Comparison of ENCODE assay signal across 1 cellular context in the genomic region with DNA sequence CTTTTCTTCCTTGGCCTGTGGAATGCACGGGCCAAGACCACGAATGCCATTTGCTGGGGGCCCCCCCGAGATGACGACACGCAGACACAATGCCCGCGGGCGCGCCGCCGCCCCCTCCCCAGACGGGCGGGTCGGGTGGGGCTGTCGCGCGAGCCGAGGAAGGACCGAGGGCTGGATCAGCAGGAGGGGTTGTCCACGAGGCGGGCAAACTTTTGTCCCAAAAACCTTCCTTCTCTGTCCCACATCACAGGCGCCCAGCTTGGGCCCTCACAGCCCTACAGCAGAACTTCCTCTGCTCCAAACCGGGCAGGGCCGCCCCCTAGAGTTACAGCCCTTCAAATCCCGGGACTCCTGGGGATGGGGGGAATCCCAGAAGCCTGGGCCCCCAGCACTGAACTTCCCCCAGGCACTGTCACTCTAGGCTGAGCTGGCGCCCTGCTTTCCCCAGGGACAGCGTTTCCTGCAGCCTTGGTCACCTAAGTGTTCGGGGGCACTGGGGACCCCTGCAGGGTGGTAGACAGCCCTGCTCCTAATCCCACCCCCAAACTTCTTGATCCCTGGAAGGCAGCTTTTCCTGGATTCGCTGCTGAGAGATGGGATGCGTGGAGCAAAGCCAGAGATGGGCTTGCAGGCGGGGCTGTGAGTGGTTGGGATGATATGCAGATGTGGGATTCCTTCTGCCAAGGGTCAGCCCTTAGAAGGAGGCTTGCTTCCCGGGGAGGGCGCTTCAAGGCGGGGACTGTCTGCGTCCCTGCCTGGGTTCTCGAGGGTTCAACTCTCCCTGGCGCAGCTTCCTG.
TF ChIP-seq lines count a peak whose summit lies in the region.

No MANE protein-coding gene starts in this region.

TF ChIP-seq in HEK293, 187 proteins besides CTCF, POLR2A, EP300 and RAD21 (continued from another document):
- TF ChIP-seq SP3 (tag by site-specific recombination; IDR thresholded peaks at IDR 0.05), result no peak
- TF ChIP-seq, protein P1, sequence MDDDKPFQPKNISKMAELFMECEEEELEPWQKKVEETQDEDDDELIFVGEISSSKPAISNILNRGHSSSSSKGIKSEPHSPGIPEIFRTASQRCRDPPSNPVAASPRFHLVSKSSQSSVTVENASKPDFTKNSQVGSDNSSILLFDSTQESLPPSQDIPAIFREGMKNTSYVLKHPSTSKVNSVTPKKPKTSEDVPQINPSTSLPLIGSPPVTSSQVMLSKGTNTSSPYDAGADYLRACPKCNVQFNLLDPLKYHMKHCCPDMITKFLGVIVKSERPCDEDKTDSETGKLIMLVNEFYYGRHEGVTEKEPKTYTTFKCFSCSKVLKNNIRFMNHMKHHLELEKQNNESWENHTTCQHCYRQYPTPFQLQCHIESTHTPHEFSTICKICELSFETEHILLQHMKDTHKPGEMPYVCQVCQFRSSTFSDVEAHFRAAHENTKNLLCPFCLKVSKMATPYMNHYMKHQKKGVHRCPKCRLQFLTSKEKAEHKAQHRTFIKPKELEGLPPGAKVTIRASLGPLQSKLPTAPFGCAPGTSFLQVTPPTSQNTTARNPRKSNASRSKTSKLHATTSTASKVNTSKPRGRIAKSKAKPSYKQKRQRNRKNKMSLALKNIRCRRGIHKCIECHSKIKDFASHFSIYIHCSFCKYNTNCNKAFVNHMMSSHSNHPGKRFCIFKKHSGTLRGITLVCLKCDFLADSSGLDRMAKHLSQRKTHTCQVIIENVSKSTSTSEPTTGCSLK (tag by site-specific recombination; IDR thresholded peaks at IDR 0.05), result no peak
- TF ChIP-seq, protein P2, sequence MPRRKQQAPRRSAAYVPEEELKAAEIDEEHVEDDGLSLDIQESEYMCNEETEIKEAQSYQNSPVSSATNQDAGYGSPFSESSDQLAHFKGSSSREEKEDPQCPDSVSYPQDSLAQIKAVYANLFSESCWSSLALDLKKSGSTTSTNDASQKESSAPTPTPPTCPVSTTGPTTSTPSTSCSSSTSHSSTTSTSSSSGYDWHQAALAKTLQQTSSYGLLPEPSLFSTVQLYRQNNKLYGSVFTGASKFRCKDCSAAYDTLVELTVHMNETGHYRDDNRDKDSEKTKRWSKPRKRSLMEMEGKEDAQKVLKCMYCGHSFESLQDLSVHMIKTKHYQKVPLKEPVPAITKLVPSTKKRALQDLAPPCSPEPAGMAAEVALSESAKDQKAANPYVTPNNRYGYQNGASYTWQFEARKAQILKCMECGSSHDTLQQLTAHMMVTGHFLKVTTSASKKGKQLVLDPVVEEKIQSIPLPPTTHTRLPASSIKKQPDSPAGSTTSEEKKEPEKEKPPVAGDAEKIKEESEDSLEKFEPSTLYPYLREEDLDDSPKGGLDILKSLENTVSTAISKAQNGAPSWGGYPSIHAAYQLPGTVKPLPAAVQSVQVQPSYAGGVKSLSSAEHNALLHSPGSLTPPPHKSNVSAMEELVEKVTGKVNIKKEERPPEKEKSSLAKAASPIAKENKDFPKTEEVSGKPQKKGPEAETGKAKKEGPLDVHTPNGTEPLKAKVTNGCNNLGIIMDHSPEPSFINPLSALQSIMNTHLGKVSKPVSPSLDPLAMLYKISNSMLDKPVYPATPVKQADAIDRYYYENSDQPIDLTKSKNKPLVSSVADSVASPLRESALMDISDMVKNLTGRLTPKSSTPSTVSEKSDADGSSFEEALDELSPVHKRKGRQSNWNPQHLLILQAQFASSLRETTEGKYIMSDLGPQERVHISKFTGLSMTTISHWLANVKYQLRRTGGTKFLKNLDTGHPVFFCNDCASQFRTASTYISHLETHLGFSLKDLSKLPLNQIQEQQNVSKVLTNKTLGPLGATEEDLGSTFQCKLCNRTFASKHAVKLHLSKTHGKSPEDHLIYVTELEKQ (tag by site-specific recombination; IDR thresholded peaks at IDR 0.05; ENCODE audit: borderline replicate concordance), result no peak
- TF ChIP-seq ZNF785 (tag by site-specific recombination; IDR thresholded peaks at IDR 0.05), result no peak
- no peak for TF ChIP-seq ZNF501 (tag by site-specific recombination; IDR thresholded peaks at IDR 0.05)
